ENCODE assay signal across 2 cellular contexts in the genomic region with DNA sequence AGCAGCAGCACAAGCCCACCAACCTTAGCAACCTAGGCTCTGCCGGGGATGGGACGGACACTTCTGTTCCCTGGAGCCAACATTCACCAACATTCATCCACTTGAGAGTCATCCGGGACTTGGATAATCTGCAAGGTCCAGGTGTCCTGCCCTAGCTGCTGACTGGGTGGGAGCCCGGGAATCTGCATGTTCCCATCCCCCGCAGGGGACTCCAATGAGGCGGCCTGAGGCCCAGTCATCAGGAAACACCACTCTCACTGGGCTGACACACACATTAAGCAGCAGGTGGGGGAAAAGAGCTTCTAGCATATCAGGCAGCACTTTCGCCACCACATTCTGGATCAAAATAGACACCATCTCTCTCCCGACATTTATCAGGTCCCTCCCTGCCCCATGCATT.
TF ChIP-seq lines count a peak whose summit lies in the region.

No MANE protein-coding gene starts in this region.

TF ChIP-seq in SK-N-SH, 30 proteins besides CTCF, POLR2A, EP300 and RAD21 (continued from another document):
- TF ChIP-seq, protein P1, sequence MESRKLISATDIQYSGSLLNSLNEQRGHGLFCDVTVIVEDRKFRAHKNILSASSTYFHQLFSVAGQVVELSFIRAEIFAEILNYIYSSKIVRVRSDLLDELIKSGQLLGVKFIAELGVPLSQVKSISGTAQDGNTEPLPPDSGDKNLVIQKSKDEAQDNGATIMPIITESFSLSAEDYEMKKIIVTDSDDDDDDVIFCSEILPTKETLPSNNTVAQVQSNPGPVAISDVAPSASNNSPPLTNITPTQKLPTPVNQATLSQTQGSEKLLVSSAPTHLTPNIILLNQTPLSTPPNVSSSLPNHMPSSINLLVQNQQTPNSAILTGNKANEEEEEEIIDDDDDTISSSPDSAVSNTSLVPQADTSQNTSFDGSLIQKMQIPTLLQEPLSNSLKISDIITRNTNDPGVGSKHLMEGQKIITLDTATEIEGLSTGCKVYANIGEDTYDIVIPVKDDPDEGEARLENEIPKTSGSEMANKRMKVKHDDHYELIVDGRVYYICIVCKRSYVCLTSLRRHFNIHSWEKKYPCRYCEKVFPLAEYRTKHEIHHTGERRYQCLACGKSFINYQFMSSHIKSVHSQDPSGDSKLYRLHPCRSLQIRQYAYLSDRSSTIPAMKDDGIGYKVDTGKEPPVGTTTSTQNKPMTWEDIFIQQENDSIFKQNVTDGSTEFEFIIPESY (IDR thresholded peaks at IDR 0.05; ENCODE audit: borderline replicate concordance, low read depth): no peak
- no peak for TF ChIP-seq FOXM1 (IDR thresholded peaks at IDR 0.05; ENCODE audit: low read depth)
- no peak for TF ChIP-seq USF1 (IDR thresholded peaks at IDR 0.05; ENCODE audit: borderline replicate concordance, low read depth)
- TF ChIP-seq, protein P2, sequence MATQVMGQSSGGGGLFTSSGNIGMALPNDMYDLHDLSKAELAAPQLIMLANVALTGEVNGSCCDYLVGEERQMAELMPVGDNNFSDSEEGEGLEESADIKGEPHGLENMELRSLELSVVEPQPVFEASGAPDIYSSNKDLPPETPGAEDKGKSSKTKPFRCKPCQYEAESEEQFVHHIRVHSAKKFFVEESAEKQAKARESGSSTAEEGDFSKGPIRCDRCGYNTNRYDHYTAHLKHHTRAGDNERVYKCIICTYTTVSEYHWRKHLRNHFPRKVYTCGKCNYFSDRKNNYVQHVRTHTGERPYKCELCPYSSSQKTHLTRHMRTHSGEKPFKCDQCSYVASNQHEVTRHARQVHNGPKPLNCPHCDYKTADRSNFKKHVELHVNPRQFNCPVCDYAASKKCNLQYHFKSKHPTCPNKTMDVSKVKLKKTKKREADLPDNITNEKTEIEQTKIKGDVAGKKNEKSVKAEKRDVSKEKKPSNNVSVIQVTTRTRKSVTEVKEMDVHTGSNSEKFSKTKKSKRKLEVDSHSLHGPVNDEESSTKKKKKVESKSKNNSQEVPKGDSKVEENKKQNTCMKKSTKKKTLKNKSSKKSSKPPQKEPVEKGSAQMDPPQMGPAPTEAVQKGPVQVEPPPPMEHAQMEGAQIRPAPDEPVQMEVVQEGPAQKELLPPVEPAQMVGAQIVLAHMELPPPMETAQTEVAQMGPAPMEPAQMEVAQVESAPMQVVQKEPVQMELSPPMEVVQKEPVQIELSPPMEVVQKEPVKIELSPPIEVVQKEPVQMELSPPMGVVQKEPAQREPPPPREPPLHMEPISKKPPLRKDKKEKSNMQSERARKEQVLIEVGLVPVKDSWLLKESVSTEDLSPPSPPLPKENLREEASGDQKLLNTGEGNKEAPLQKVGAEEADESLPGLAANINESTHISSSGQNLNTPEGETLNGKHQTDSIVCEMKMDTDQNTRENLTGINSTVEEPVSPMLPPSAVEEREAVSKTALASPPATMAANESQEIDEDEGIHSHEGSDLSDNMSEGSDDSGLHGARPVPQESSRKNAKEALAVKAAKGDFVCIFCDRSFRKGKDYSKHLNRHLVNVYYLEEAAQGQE (IDR thresholded peaks at IDR 0.05; ENCODE audit: low read depth, low read length): no peak

TF ChIP-seq in SK-N-SH treated with all-trans-retinoic acid at 6 μM for 48 hours, 23 proteins besides CTCF, POLR2A, EP300 and RAD21 (continued from another document):
- TF ChIP-seq ZNF565 (CRISPR knock-in tag; conservative IDR thresholded peaks at IDR 0.05; ENCODE audit: low read depth) (no peak), ISL1 (CRISPR knock-in tag; IDR thresholded peaks at IDR 0.05) (no peak), GLIS3 (CRISPR knock-in tag; IDR thresholded peaks at IDR 0.05) (no peak), TCF4 (CRISPR knock-in tag; IDR thresholded peaks at IDR 0.05; ENCODE audit: borderline replicate concordance) (no peak), TOX (CRISPR knock-in tag; IDR thresholded peaks at IDR 0.05; ENCODE audit: borderline replicate concordance) (no peak), ZFP30 (CRISPR knock-in tag; IDR thresholded peaks at IDR 0.05) (no peak), CSRNP3 (CRISPR knock-in tag; IDR thresholded peaks at IDR 0.05) (no peak), ESRRG (CRISPR knock-in tag; IDR thresholded peaks at IDR 0.05) (no peak), RARB (CRISPR knock-in tag; IDR thresholded peaks at IDR 0.05) (no peak)
- TF ChIP-seq, protein P3, sequence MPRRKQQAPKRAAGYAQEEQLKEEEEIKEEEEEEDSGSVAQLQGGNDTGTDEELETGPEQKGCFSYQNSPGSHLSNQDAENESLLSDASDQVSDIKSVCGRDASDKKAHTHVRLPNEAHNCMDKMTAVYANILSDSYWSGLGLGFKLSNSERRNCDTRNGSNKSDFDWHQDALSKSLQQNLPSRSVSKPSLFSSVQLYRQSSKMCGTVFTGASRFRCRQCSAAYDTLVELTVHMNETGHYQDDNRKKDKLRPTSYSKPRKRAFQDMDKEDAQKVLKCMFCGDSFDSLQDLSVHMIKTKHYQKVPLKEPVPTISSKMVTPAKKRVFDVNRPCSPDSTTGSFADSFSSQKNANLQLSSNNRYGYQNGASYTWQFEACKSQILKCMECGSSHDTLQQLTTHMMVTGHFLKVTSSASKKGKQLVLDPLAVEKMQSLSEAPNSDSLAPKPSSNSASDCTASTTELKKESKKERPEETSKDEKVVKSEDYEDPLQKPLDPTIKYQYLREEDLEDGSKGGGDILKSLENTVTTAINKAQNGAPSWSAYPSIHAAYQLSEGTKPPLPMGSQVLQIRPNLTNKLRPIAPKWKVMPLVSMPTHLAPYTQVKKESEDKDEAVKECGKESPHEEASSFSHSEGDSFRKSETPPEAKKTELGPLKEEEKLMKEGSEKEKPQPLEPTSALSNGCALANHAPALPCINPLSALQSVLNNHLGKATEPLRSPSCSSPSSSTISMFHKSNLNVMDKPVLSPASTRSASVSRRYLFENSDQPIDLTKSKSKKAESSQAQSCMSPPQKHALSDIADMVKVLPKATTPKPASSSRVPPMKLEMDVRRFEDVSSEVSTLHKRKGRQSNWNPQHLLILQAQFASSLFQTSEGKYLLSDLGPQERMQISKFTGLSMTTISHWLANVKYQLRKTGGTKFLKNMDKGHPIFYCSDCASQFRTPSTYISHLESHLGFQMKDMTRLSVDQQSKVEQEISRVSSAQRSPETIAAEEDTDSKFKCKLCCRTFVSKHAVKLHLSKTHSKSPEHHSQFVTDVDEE (CRISPR knock-in tag; IDR thresholded peaks at IDR 0.05): no peak
